Comparison of ENCODE assay signal across 8 cellular contexts in the genomic region with DNA sequence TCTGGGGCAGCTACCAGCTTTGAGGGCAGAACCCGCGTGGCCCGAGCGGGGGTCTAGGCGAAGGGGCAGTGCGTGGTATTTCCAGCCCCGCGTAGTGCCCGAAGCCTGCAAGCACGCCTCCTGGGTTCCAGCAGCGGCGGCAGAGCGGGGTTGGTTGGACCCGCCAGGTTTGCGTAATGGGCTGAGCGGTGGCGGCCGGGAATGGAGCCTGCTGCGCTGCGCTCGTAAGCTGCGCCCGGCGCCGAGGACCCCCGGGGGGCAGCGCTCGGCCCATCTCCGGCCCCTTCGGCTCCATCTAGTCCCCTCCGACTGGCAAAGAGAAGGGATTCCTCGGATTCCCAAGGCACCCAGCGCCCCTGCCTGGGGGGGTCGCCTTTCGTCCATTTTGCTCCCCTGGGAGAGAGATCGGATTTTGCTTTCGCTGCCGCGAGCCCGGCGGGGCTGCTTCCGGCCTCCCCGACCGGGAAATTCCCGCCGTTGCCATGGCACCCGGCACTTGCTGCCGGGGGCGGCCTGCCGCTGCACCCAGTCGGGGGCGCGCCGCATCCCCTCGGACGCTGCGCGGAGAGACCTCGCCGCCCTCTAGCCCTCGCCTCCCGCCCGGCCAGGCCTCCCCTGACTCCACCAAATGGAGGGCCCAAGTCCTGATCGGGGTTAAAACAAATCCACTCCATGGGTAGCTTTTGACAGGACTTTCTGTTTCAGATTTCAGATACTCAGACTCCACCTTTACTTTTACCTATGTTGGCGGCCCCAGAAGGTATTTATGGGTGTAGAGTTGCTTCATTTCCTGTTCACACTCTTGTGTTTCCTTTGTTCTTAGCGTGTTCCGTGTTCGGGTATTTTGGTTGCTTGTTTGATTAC.
DNase-seq lines count a peak whose midpoint lies in the region; ATAC-seq and TF ChIP-seq lines count a peak whose summit lies in the region.
"Not testable (repeated sequence)": the region's sequence is repeated elsewhere in the genome, so short reads cannot be mapped to it uniquely, and the experiment has no call there.

No MANE protein-coding gene starts in this region.

- not testable (repeated sequence) for H4K12ac ChIP-seq in trophoblast cell (ENCODE audit: low read depth, low read length)

- H3K9me3 Mint-ChIP-seq in dendritic cell treated with granulocyte-macrophage colony-stimulating factor and Interleukin-4, amounts not matched to agents 40 ng/mL and 50 ng/mL, for 4 days, result not testable (repeated sequence)

- CTCF ChIA-PET in IMR-90 (lab: Yijun Ruan, JAX), result not testable (repeated sequence)

- BruUV-seq in IMR-90 (replicated peaks; lab: Mats Ljungman, UMichigan), result not testable (repeated sequence)

- H2BK12ac ChIP-seq in trophoblast cell (ENCODE audit: low read length), result not testable (repeated sequence)

- TF ChIP-seq CTCF in IMR-90 (conservative IDR thresholded peaks at IDR 0.05; ENCODE audit: low read depth, low read length), result not testable (repeated sequence)

- H2BK120ac ChIP-seq in IMR-90 (ENCODE audit: low read depth, low read length); trophoblast cell (ENCODE audit: insufficient read depth, low read length, poor library complexity): not testable (repeated sequence)

- H3K79me2 ChIP-seq in trophoblast cell (ENCODE audit: control insufficient read depth, insufficient read depth, low read length, poor library complexity), result not testable (repeated sequence)

- H2AFZ ChIP-seq in IMR-90 (replicated peaks; ENCODE audit: low read length, poor library complexity), result peak overlapping the region; percentile 67
- H2AFZ ChIP-seq in trophoblast cell (ENCODE audit: insufficient read depth, low read length, poor library complexity), result not testable (repeated sequence)

- not testable (repeated sequence) for H4K91ac ChIP-seq in IMR-90 (ENCODE audit: insufficient read depth, low read depth, low read length)
- peak overlapping the region; percentile 57 for H4K91ac ChIP-seq in trophoblast cell (ENCODE audit: low read depth, low read length)

- DNase-seq in IMR-90, result peak; percentile 43
- peak; percentile 52 for DNase-seq in SK-MEL-5 (ENCODE audit: low read depth, low spot score)
- peak; percentile 83 for DNase-seq in activated T-cell treated with anti-CD3 and anti-CD28 coated beads, Interleukin-2, amount 50 U/mL, for 1 hour
- DNase-seq in trophoblast cell, result peak; percentile 13 to 43
- peak; percentile 27 to 38 for DNase-seq in stimulated activated CD8-positive, alpha-beta memory T cell treated with anti-CD3 and anti-CD28 coated beads, Interleukin-4, amount 100 ng/mL, for 4 hours (ENCODE audit: low read depth in 2 of 2, low spot score in 1 of 2)

- not testable (repeated sequence) for ATAC-seq in IMR-90 (ENCODE audit: low read depth)

- H3K36me3 ChIP-seq in BLaER1; IMR-90 (ENCODE audit: control insufficient read depth, insufficient read depth, low read length); trophoblast cell (ENCODE audit: control insufficient read depth in 1 of 2, insufficient read depth in 2 of 2, low read length in 2 of 2): not testable (repeated sequence)

- H3K56ac ChIP-seq in IMR-90 (ENCODE audit: extremely low read depth, insufficient read depth, low read length), result peak overlapping the region; percentile 51; the same call in 1 of the 2 replicates

- not testable (repeated sequence) for H2AK9ac ChIP-seq in IMR-90 (replicated peaks; ENCODE audit: low read depth, low read length, poor library complexity)

- not testable (repeated sequence) for TF ChIP-seq POLR2A in IMR-90 (IDR thresholded peaks at IDR 0.05; ENCODE audit: low read depth, low read length)

- H3K4me3 ChIP-seq in BLaER1, result peak overlapping the region; percentile 69
- peak overlapping the region; percentile 80 for H3K4me3 ChIP-seq in IMR-90 (ENCODE audit: insufficient read depth, low read depth, low read length)
- H3K4me3 ChIP-seq in iPS-18c (ENCODE audit: insufficient read depth, low read depth, low read length), result peak overlapping the region; percentile 44; the same call in 1 of the 2 replicates
- H3K4me3 ChIP-seq in trophoblast cell (ENCODE audit: low read depth, low read length), result peak overlapping the region; percentile 68

- not testable (repeated sequence) for H3K9me3 ChIP-seq in BLaER1; IMR-90 (ENCODE audit: control insufficient read depth, insufficient read depth, low read length); iPS-18c (ENCODE audit: control insufficient read depth, insufficient read depth, low read length); trophoblast cell (ENCODE audit: insufficient read depth, low read depth, low read length)

- H3K9ac ChIP-seq in BLaER1 (peak overlapping the region; percentile 76), IMR-90 (ENCODE audit: low read depth, low read length) (peak overlapping the region; percentile 80)
- H3K9ac ChIP-seq in trophoblast cell (ENCODE audit: low read length), result not testable (repeated sequence)

- H3K4me1 Mint-ChIP-seq in dendritic cell treated with granulocyte-macrophage colony-stimulating factor and Interleukin-4, amounts not matched to agents 40 ng/mL and 50 ng/mL, for 4 days (ENCODE audit: low read depth), result not testable (repeated sequence)

- H3K27me3 Mint-ChIP-seq in dendritic cell treated with granulocyte-macrophage colony-stimulating factor and Interleukin-4, amounts not matched to agents 40 ng/mL and 50 ng/mL, for 4 days, result not testable (repeated sequence)

- intact Hi-C loops in IMR-90 (cut with micrococcal nuclease); dendritic cell treated with granulocyte-macrophage colony-stimulating factor and Interleukin-4, amounts not matched to agents 40 ng/mL and 50 ng/mL, for 4 days (cut with micrococcal nuclease): not testable (repeated sequence)

- peak overlapping the region; percentile 41 for H3K18ac ChIP-seq in IMR-90 (ENCODE audit: low read depth, low read length)
- not testable (repeated sequence) for H3K18ac ChIP-seq in trophoblast cell (ENCODE audit: low read length)

- H3K23ac ChIP-seq in IMR-90 (ENCODE audit: low read depth, low read length); trophoblast cell (ENCODE audit: low read length): not testable (repeated sequence)

- not testable (repeated sequence) for H3K27me3 ChIP-seq in BLaER1; IMR-90 (ENCODE audit: control insufficient read depth, insufficient read depth, low read length); trophoblast cell (ENCODE audit: insufficient read depth, low read length)

- not testable (repeated sequence) for H4K5ac ChIP-seq in IMR-90 (ENCODE audit: low read depth, low read length)

- H3K79me1 ChIP-seq in IMR-90 (ENCODE audit: low read depth in 1 of 2, low read length in 2 of 2); trophoblast cell (ENCODE audit: low read length): not testable (repeated sequence)

- not testable (repeated sequence) for H3K9me1 ChIP-seq in IMR-90 (ENCODE audit: insufficient read depth, low read length)

- H3K4me2 ChIP-seq in BLaER1 (peak overlapping the region; percentile 19; the same call in 1 of the 2 replicates), IMR-90 (ENCODE audit: low read depth, low read length) (peak overlapping the region; percentile 67; the same call in 1 of the 2 replicates), trophoblast cell (ENCODE audit: low read length) (peak overlapping the region; percentile 36)

- H3K27ac ChIP-seq in BLaER1 (peak overlapping the region; percentile 75), IMR-90 (ENCODE audit: insufficient read depth, low read length) (peak overlapping the region; percentile 85), trophoblast cell (ENCODE audit: low read depth, low read length) (peak overlapping the region; percentile 69)

- not testable (repeated sequence) for H2BK20ac ChIP-seq in IMR-90 (ENCODE audit: low read depth, low read length)

- not testable (repeated sequence) for TF ChIP-seq RAD21 in IMR-90 (IDR thresholded peaks at IDR 0.05; ENCODE audit: low read length)

- H2AK5ac ChIP-seq in IMR-90 (ENCODE audit: low read depth, low read length); trophoblast cell (ENCODE audit: low read length): not testable (repeated sequence)

- H3K4ac ChIP-seq in IMR-90 (ENCODE audit: low read depth, low read length); trophoblast cell (ENCODE audit: low read depth, low read length): not testable (repeated sequence)

- in situ Hi-C loops in IMR-90 (cut with MboI; ENCODE audit: low sequenced_read_pairs); SK-MEL-5 (cut with HindIII; ENCODE audit: low pct_unique_long_range_greater_than_20kb, low sequenced_read_pairs): not testable (repeated sequence)

- WGBS in IMR-90 (ENCODE audit: extremely low coverage in 2 of 2, insufficient read length in 1 of 2), 2 experiments, result no CpG with 5 or more reads among the region's 68 CpGs
- no CpG with 5 or more reads among the region's 68 CpGs for WGBS in trophoblast cell (ENCODE audit: extremely low coverage, insufficient coverage, insufficient read length)

- H3K36me3 Mint-ChIP-seq in dendritic cell treated with granulocyte-macrophage colony-stimulating factor and Interleukin-4, amounts not matched to agents 40 ng/mL and 50 ng/mL, for 4 days (ENCODE audit: low read depth), result not testable (repeated sequence)

- POLR2A ChIA-PET in IMR-90 (lab: Charles Lee; ENCODE audit: unreplicated experiment), result not testable (repeated sequence)

- dilution Hi-C loops in IMR-90 (cut with HindIII; ENCODE audit: low sequenced_read_pairs, unreplicated experiment), result not testable (repeated sequence)

- not testable (repeated sequence) for H4K20me1 ChIP-seq in BLaER1; IMR-90 (ENCODE audit: insufficient read depth, low read length)

- peak overlapping the region; percentile 89 for H3K27ac Mint-ChIP-seq in dendritic cell treated with granulocyte-macrophage colony-stimulating factor and Interleukin-4, amounts not matched to agents 40 ng/mL and 50 ng/mL, for 4 days

- peak overlapping the region; percentile 79 for H3K4me3 Mint-ChIP-seq in dendritic cell treated with granulocyte-macrophage colony-stimulating factor and Interleukin-4, amounts not matched to agents 40 ng/mL and 50 ng/mL, for 4 days

- peak overlapping the region; percentile 78 for H2BK5ac ChIP-seq in IMR-90 (ENCODE audit: low read depth, low read length, poor library complexity, severe bottlenecking)
- H2BK5ac ChIP-seq in trophoblast cell (ENCODE audit: low read depth, low read length, poor library complexity), result peak overlapping the region; percentile 52

- H2BK15ac ChIP-seq in IMR-90 (ENCODE audit: low read depth, low read length), result not testable (repeated sequence)

- not testable (repeated sequence) for H3K4me1 ChIP-seq in BLaER1; IMR-90 (ENCODE audit: control insufficient read depth, insufficient read depth, low read length); trophoblast cell (ENCODE audit: control insufficient read depth in 1 of 2, insufficient read depth in 2 of 2, low read length in 2 of 2)

- H3K14ac ChIP-seq in IMR-90 (replicated peaks; ENCODE audit: low read depth, low read length); trophoblast cell (ENCODE audit: low read length): not testable (repeated sequence)

- H4K8ac ChIP-seq in IMR-90 (ENCODE audit: low read depth in 2 of 2, low read length in 2 of 2), result peak overlapping the region in 1 of 2 experiments; percentile 55; a peak in 1 of 4 replicates
- H4K8ac ChIP-seq in trophoblast cell (ENCODE audit: low read depth, low read length), result peak overlapping the region; percentile 60

Comparison
In these comparisons a context has a peak if more than half of its experiments do, and no peak if none do; other contexts are left out.
1. DNase-seq: peak in every context shown above with its lines; median percentile 83 in activated T-cell treated with anti-CD3 and anti-CD28 coated beads, Interleukin-2, amount 50 U/mL, for 1 hour; 52 in SK-MEL-5; 43 in IMR-90; 32 in stimulated activated CD8-positive, alpha-beta memory T cell treated with anti-CD3 and anti-CD28 coated beads, Interleukin-4, amount 100 ng/mL, for 4 hours; 28 in trophoblast cell.